In genomic region chr20:44967207-44967807, GRCh38 we compare ENCODE assay signal across 8 cellular contexts. TPM values are rescaled to one million over a fixed set of nuclear protein-coding genes. Genes with fewer than 3 reads are reported as not detected.
DNase-seq lines count a peak whose midpoint lies in the region; ATAC-seq, FAIRE-seq and TF ChIP-seq lines count a peak whose summit lies in the region.

No MANE protein-coding gene starts in this region.

- H3K79me2 ChIP-seq in PC-9 (ENCODE audit: low read depth) (peaks cover 55% of the 10 kb centered on the region), astrocyte (ENCODE audit: insufficient read depth, low read length) (peaks cover 50% of the 10 kb centered on the region)

- H3K4me3 ChIP-seq in PC-9 (peak overlapping the region; percentile 76), astrocyte (ENCODE audit: insufficient read depth, low read depth, low read length) (peak overlapping the region; percentile 84), subcutaneous abdominal adipose tissue (ENCODE audit: low read depth in 1 of 5, low read length in 5 of 5) (peak overlapping the region; percentile 79 to 93 (median 93))

- ATAC-seq in GM19328 (IDR thresholded peaks at IDR 0.05; ENCODE audit: unreplicated experiment) (no peak), HG03108 (IDR thresholded peaks at IDR 0.05; ENCODE audit: unreplicated experiment) (no peak)

- BruUV-seq in PC-9 (replicated peaks; lab: Mats Ljungman, UMichigan) = no TSS peak

- H3K9me3 Mint-ChIP-seq in astrocyte (ENCODE audit: unreplicated experiment) = no peaks in the 10 kb centered on the region

- H3F3A ChIP-seq in PC-9 (ENCODE audit: insufficient read depth, low read depth) = 0 out of 2 replicates have a peak, but pooled peaks cover 9% of the 10 kb centered on the region

- no peaks in the 10 kb centered on the region for H3K27me3 Mint-ChIP-seq in astrocyte (ENCODE audit: low read depth, unreplicated experiment)

- no peaks in the 10 kb centered on the region for H3K9me3 ChIP-seq in PC-9 (ENCODE audit: insufficient read depth, low read depth)
- H3K9me3 ChIP-seq in astrocyte (ENCODE audit: insufficient read depth, low read depth, low read length) = no peaks in the 10 kb centered on the region
- H3K9me3 ChIP-seq in subcutaneous abdominal adipose tissue (ENCODE audit: control insufficient read depth in 5 of 5, low read length in 5 of 5) = no peaks in the 10 kb centered on the region

- H3K27ac ChIP-seq in PC-9 (no peak overlapping the region), astrocyte (ENCODE audit: low read depth, low read length) (no peak overlapping the region), subcutaneous abdominal adipose tissue (ENCODE audit: low read depth, low read length) (peak overlapping the region; percentile 67)

- H3K4me1 ChIP-seq in PC-9 (replicated peaks; ENCODE audit: insufficient read depth) (peaks cover 34% of the 10 kb centered on the region), astrocyte (ENCODE audit: insufficient read depth, low read length) (peaks cover 15% of the 10 kb centered on the region), subcutaneous abdominal adipose tissue (ENCODE audit: control insufficient read depth in 5 of 5, insufficient read depth in 5 of 5, low read length in 5 of 5) (peaks cover 3 to 25% (median 23%) of the 10 kb centered on the region in 5 donors)

- peak overlapping the region; percentile 86 for H3K9ac ChIP-seq in astrocyte (ENCODE audit: low read length)
- peak overlapping the region; percentile 13 to 95 (median 76) for H3K9ac ChIP-seq in subcutaneous abdominal adipose tissue (ENCODE audit: low read length in 5 of 5)

- H3K36me3 ChIP-seq in PC-9 (ENCODE audit: low read depth) (no peaks in the 10 kb centered on the region), astrocyte (ENCODE audit: insufficient read depth, low read length) (no peaks in the 10 kb centered on the region), subcutaneous abdominal adipose tissue (ENCODE audit: control insufficient read depth in 5 of 5, insufficient read depth in 5 of 5, low read length in 5 of 5) (peaks cover 0 to 5% (median under 1%) of the 10 kb centered on the region in 5 donors)

- H4K20me1 ChIP-seq in PC-9 (ENCODE audit: insufficient read depth) (peaks cover 4% of the 10 kb centered on the region; the same call in 1 of the 2 replicates), astrocyte (ENCODE audit: insufficient read depth, low read length) (peaks cover 33% of the 10 kb centered on the region)

- TF ChIP-seq CTCF in PC-9 (conservative IDR thresholded peaks at IDR 0.05) (no peak), astrocyte (IDR thresholded peaks at IDR 0.05; ENCODE audit: insufficient read depth, low read depth, low read length) (no peak), GM10266 (IDR thresholded peaks at IDR 0.05; ENCODE audit: control insufficient read depth, insufficient read depth, low read depth, missing control alignments) (no peak)

- DNase-seq in GM18507 (ENCODE audit: extremely low spot score, insufficient read length, low read depth) = no peak
- peak in 1 of 2 experiments; percentile 44 for DNase-seq in PC-9
- no peak for DNase-seq in astrocyte (ENCODE audit: low read depth)
- DNase-seq in kidney glomerular epithelial cell (lab: John Stamatoyannopoulos, UW) = peak; percentile 1
- DNase-seq in GM10266 (ENCODE audit: extremely low spot score) = no peak

- no peaks in the 10 kb centered on the region for H3K27me3 ChIP-seq in PC-9 (ENCODE audit: insufficient read depth, low read depth)
- H3K27me3 ChIP-seq in astrocyte (ENCODE audit: insufficient read depth, low read length) = no peaks in the 10 kb centered on the region
- H3K27me3 ChIP-seq in subcutaneous abdominal adipose tissue (ENCODE audit: control insufficient read depth in 5 of 5, insufficient read depth in 4 of 5, low read length in 5 of 5) = no peaks in the 10 kb centered on the region

- CTCF ChIA-PET in PC-9 (lab: Charles Lee) = interaction anchor here (0.5 to 1.0 kb wide), 4 partner anchors 11 to 258 kb away, joined by 3 to 15 read pairs (median 4); no protein-coding TSS in a partner anchor

- POLR2A ChIA-PET in PC-9 (lab: Charles Lee; ENCODE audit: unreplicated experiment) = interaction anchor here (0.6 to 0.7 kb wide), 2 partner anchors 45 to 171 kb away, joined by 3 read pairs; no protein-coding TSS in a partner anchor

- H3K4me2 ChIP-seq in PC-9 = peak overlapping the region; percentile 88
- peak overlapping the region; percentile 95 for H3K4me2 ChIP-seq in astrocyte (ENCODE audit: low read length)

- H3K27ac Mint-ChIP-seq in astrocyte (ENCODE audit: unreplicated experiment) = peak overlapping the region; percentile 15

- H3K4me1 Mint-ChIP-seq in astrocyte (ENCODE audit: low read depth, unreplicated experiment) = peaks cover 21% of the 10 kb centered on the region

- no peaks in the 10 kb centered on the region for H3K9me2 ChIP-seq in PC-9 (ENCODE audit: insufficient read depth)

- peak overlapping the region; percentile 99 for H3K4me3 Mint-ChIP-seq in astrocyte (ENCODE audit: unreplicated experiment)

- H3K36me3 Mint-ChIP-seq in astrocyte (ENCODE audit: low read depth, unreplicated experiment) = no peaks in the 10 kb centered on the region

- peak; percentile 76 for FAIRE-seq in GM18507 (lab: Jason Lieb, UNC)
- FAIRE-seq in astrocyte (lab: Jason Lieb, UNC) = no peak

- H2AFZ ChIP-seq in PC-9 = peak overlapping the region; percentile 96
- no peak overlapping the region for H2AFZ ChIP-seq in astrocyte (ENCODE audit: low read depth, low read length)

- intact Hi-C loops in PC-9 (cut with micrococcal nuclease; ENCODE audit: unreplicated experiment) = no loop called here

RNA-seq across cellular contexts. Expression of gene STK4, which starts 1.0 kb away (rescaled TPM):
- total RNA-seq in PC-9 (2021) = 43.7 and 60.9 TPM in 2 replicates
- 32.9 and 41.4 TPM in 2 replicates for total RNA-seq in astrocyte

RNA-seq across cellular contexts. Expression of gene TOMM34, which starts 7.1 kb away (rescaled TPM):
- total RNA-seq in PC-9 (2021) (65.9 and 71.1 TPM in 2 replicates), astrocyte (36.9 and 45.8 TPM in 2 replicates)

RNA-seq across cellular contexts. Expression of gene PABPC1L, which starts 57.4 kb away (rescaled TPM):
- total RNA-seq in PC-9 (2021) (132 and 156 TPM in 2 replicates), astrocyte (48.7 and 50.2 TPM in 2 replicates)
